8 cellular contexts compared by ENCODE assay signal in genomic region chr3:52277071-52277964, GRCh38. TPM values are rescaled to one million over a fixed set of nuclear protein-coding genes. Genes with fewer than 3 reads are reported as not detected.
DNase-seq lines count a peak whose midpoint lies in the region; ATAC-seq and TF ChIP-seq lines count a peak whose summit lies in the region.

No MANE protein-coding gene starts in this region.

- no peak overlapping the region for H2AFZ ChIP-seq in GM23248
- H2AFZ ChIP-seq in OCI-LY3 (ENCODE audit: low read depth, low read length) = no peak overlapping the region

- no peaks in the 10 kb centered on the region for H3K9me3 ChIP-seq in GM23248 (ENCODE audit: low read depth)
- H3K9me3 ChIP-seq in OCI-LY3 (ENCODE audit: insufficient read depth, low read length) = no peaks in the 10 kb centered on the region

- H3K4me1 ChIP-seq in GM23248 (ENCODE audit: insufficient read depth) (peaks cover 37% of the 10 kb centered on the region), OCI-LY3 (ENCODE audit: low read length) (peaks cover 27% of the 10 kb centered on the region)

- in situ Hi-C loops in GM23248 (cut with MboI) = no loop called here

- H3K9ac ChIP-seq in GM23248 (peak overlapping the region; percentile 92), OCI-LY3 (ENCODE audit: low read length) (peak overlapping the region; percentile 93)

- H3K4me1 Mint-ChIP-seq in naive B cell = peaks cover 34 to 63% (median 51%) of the 10 kb centered on the region in 3 donors
- peaks cover 61% of the 10 kb centered on the region for H3K4me1 Mint-ChIP-seq in stimulated activated effector memory CD8-positive, alpha-beta T cell treated with anti-CD3 and anti-CD28 coated beads, Interleukin-12 subunit alpha, Interleukin-12 subunit beta, amount 100 ng/mL, for 72 hours

- 1 to 2% methylated on average over 28 of the region's 28 CpGs for WGBS in GM23248 (ENCODE audit: low coverage in 1 of 2, low lambda C conversion rate in 2 of 2, missing lambda C conversion rate in 2 of 2), 2 experiments

- H3K4me2 ChIP-seq in GM23248 (ENCODE audit: unreplicated experiment) = peak overlapping the region; percentile 95
- H3K4me2 ChIP-seq in OCI-LY3 (ENCODE audit: low read length) = peak overlapping the region; percentile 96

- peaks cover 67% of the 10 kb centered on the region for H3K79me2 ChIP-seq in GM23248 (ENCODE audit: insufficient read depth)
- peaks cover 71% of the 10 kb centered on the region for H3K79me2 ChIP-seq in OCI-LY3 (ENCODE audit: low read length)

- H3K36me3 Mint-ChIP-seq in naive B cell = peaks cover 0 to 9% of the 10 kb centered on the region in 2 donors
- peaks cover 98% of the 10 kb centered on the region for H3K36me3 Mint-ChIP-seq in stimulated activated effector memory CD8-positive, alpha-beta T cell treated with anti-CD3 and anti-CD28 coated beads, Interleukin-12 subunit alpha, Interleukin-12 subunit beta, amount 100 ng/mL, for 72 hours

- H3K27ac Mint-ChIP-seq in naive B cell = peak overlapping the region; percentile 87 to 99 (median 96)
- peak overlapping the region; percentile 94 for H3K27ac Mint-ChIP-seq in stimulated activated effector memory CD8-positive, alpha-beta T cell treated with anti-CD3 and anti-CD28 coated beads, Interleukin-12 subunit alpha, Interleukin-12 subunit beta, amount 100 ng/mL, for 72 hours

- peaks cover 41% of the 10 kb centered on the region for H3F3A ChIP-seq in GM23248 (ENCODE audit: insufficient read depth)

- H3K27me3 ChIP-seq in GM23248 (replicated peaks; ENCODE audit: insufficient read depth) (no peaks in the 10 kb centered on the region), OCI-LY3 (ENCODE audit: low read depth, low read length) (no peaks in the 10 kb centered on the region)

- H3K4me3 Mint-ChIP-seq in naive B cell = peak overlapping the region; percentile 96 to 100 (median 98)
- H3K4me3 Mint-ChIP-seq in stimulated activated effector memory CD8-positive, alpha-beta T cell treated with anti-CD3 and anti-CD28 coated beads, Interleukin-12 subunit alpha, Interleukin-12 subunit beta, amount 100 ng/mL, for 72 hours = peak overlapping the region; percentile 82

- peak overlapping the region; percentile 86 for H3K27ac ChIP-seq in GM23248
- H3K27ac ChIP-seq in OCI-LY3 (ENCODE audit: low read length) = peak overlapping the region; percentile 78

- peak; percentile 45 for ATAC-seq in esophagus mucosa
- peak; percentile 8 to 11 for ATAC-seq in naive B cell (ENCODE audit: low read depth in 2 of 2)
- ATAC-seq in stimulated activated effector memory CD8-positive, alpha-beta T cell treated with anti-CD3 and anti-CD28 coated beads, Interleukin-12 subunit alpha, Interleukin-12 subunit beta, amount 100 ng/mL, for 72 hours = peak; percentile 55
- ATAC-seq in GM19463 (IDR thresholded peaks at IDR 0.05; ENCODE audit: unreplicated experiment) = no peak

- H4K20me1 ChIP-seq in GM23248 (ENCODE audit: insufficient read depth) = peaks cover 23% of the 10 kb centered on the region; the same call in 1 of the 2 replicates
- peaks cover 48% of the 10 kb centered on the region for H4K20me1 ChIP-seq in OCI-LY3 (ENCODE audit: insufficient read depth, low read length)

- TF ChIP-seq CTCF in OCI-LY3 (IDR thresholded peaks at IDR 0.05; ENCODE audit: low read depth, low read length) = no peak

- H3K36me3 ChIP-seq in GM23248 (ENCODE audit: low read depth) (no peaks in the 10 kb centered on the region), OCI-LY3 (replicated peaks; ENCODE audit: low read depth, low read length) (peaks cover 31% of the 10 kb centered on the region)

- no peaks in the 10 kb centered on the region for H3K27me3 Mint-ChIP-seq in naive B cell

- DNase-seq in C1 segment of cervical spinal cord (lab: John Stamatoyannopoulos, UW) = peak in 11 of 14 donors; percentile 33 to 76 (median 62)
- DNase-seq in GM23248 = peak; percentile 77
- peak; percentile 73 for DNase-seq in activated T-cell treated with anti-CD3 and anti-CD28 coated beads, Interleukin-2, amount 50 U/mL, for 1 hour
- DNase-seq in naive B cell = peak; percentile 50
- DNase-seq in stimulated activated effector memory CD8-positive, alpha-beta T cell treated with anti-CD3 and anti-CD28 coated beads, Interleukin-12 subunit alpha, Interleukin-12 subunit beta, amount 100 ng/mL, for 72 hours (ENCODE audit: low spot score in 2 of 2) = peak; percentile 59 to 88

- H3K4me3 ChIP-seq in GM23248 (peak overlapping the region; percentile 92), OCI-LY3 (ENCODE audit: low read length) (peak overlapping the region; percentile 84)

- H3K9me3 Mint-ChIP-seq in naive B cell = no peaks in the 10 kb centered on the region
- no peaks in the 10 kb centered on the region for H3K9me3 Mint-ChIP-seq in stimulated activated effector memory CD8-positive, alpha-beta T cell treated with anti-CD3 and anti-CD28 coated beads, Interleukin-12 subunit alpha, Interleukin-12 subunit beta, amount 100 ng/mL, for 72 hours

- no peaks in the 10 kb centered on the region for H3K9me2 ChIP-seq in GM23248 (ENCODE audit: insufficient read depth)

RNA-seq across cellular contexts. Expression of gene WDR82, which starts 1.1 kb away (rescaled TPM):
- total RNA-seq in GM23248 (2014; rRNA removed; shearing (Covaris generic)) = 45.3 and 56.1 TPM in 2 replicates
- polyA plus RNA-seq in GM23248 (2016; fragmentation: Nextera tagmentation; extraction: Ambion mirVana) (16.1 and 18.7 TPM in 2 replicates), naive B cell (ENCODE audit: low read depth in 6 of 6) (10 to 100 TPM; 24.0 to 71.6 (median 58.9) TPM)
- 52.2 TPM for total RNA-seq in esophagus mucosa

RNA-seq across cellular contexts. Expression of gene GLYCTK, which starts 10.3 kb away (rescaled TPM):
- 4.9 and 10.0 TPM in 2 replicates for total RNA-seq in GM23248 (2014; rRNA removed; shearing (Covaris generic))
- polyA plus RNA-seq in GM23248 (2016; fragmentation: Nextera tagmentation; extraction: Ambion mirVana) = 2.5 and 2.7 TPM in 2 replicates
- total RNA-seq in esophagus mucosa = 7.2 TPM
- 1 to 10 TPM; 5.5 to 8.9 (median 6.6) TPM for polyA plus RNA-seq in naive B cell (ENCODE audit: low read depth in 6 of 6)

RNA-seq across cellular contexts. Expression of gene PPM1M, which starts 31.8 kb away (rescaled TPM):
- total RNA-seq in GM23248 (2014; rRNA removed; shearing (Covaris generic)) = 26.7 and 35.7 TPM in 2 replicates
- polyA plus RNA-seq in GM23248 (2016; fragmentation: Nextera tagmentation; extraction: Ambion mirVana) = 19.3 and 21.6 TPM in 2 replicates
- total RNA-seq in esophagus mucosa = 9.5 TPM
- polyA plus RNA-seq in naive B cell (ENCODE audit: low read depth in 6 of 6) = 10 to 100 TPM; 16.8 to 38.5 (median 21.4) TPM

RNA-seq across cellular contexts. Expression of gene TWF2, which starts 38.4 kb away (rescaled TPM):
- total RNA-seq in GM23248 (2014; rRNA removed; shearing (Covaris generic)) = 124 and 137 TPM in 2 replicates
- polyA plus RNA-seq in GM23248 (2016; fragmentation: Nextera tagmentation; extraction: Ambion mirVana) (95.1 and 105 TPM in 2 replicates), naive B cell (ENCODE audit: low read depth in 6 of 6) (10 to 100 TPM; 48.5 to 90.8 (median 75.4) TPM)
- total RNA-seq in esophagus mucosa = 37.4 TPM

RNA-seq across cellular contexts. Expression of gene DNAH1, which starts 38.8 kb away (rescaled TPM):
- 4.0 and 7.0 TPM in 2 replicates for total RNA-seq in GM23248 (2014; rRNA removed; shearing (Covaris generic))
- polyA plus RNA-seq in GM23248 (2016; fragmentation: Nextera tagmentation; extraction: Ambion mirVana) (0.81 and 0.89 TPM in 2 replicates), naive B cell (ENCODE audit: low read depth in 6 of 6) (1 to 10 TPM in 2 of 6 donors, under 1 TPM in 3, not detected in 1; 0.45 to 1.6 (median 0.65) TPM)
- total RNA-seq in esophagus mucosa = 1.6 TPM
